ENCODE assay signal across 29 cellular contexts in the genomic region with DNA sequence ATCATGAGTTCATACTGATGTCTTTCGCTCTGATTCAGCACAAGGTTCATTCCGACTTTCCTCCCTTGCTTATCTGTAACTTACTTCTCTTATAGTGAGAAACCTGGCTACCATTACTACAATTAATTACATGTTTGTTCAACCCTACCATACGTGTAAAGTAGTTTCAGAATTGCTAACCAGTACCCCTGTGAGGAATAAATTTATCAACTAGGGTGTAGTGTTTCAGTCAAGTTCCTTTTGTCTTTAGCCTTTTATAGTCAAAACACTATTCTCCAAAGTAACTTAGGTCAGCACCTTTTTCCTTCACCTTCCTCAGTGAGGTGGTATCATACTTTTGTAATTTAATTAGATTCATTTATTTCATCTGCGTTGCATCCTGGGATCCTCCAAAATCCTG.
A peak's percentile ranks its signal among the peaks of the same experiment; 100 is the strongest.
DNase-seq lines count a peak whose midpoint lies in the region; ATAC-seq, FAIRE-seq and TF ChIP-seq lines count a peak whose summit lies in the region.
"Had no signal": no experiment of that assay in that cellular context is flagged by ENCODE, and none has a peak within 500 bp of the region (broad histone marks: within the 10 kb centered on the region; RNA-seq: fewer than 3 reads in every experiment).

No MANE protein-coding gene starts in this region.

- no peaks in the 10 kb centered on the region for H3K4me1 ChIP-seq in CD8-positive, alpha-beta T cell (ENCODE audit: insufficient read depth, low read length)
- no peaks in the 10 kb centered on the region for H3K4me1 ChIP-seq in Karpas-422 (ENCODE audit: low read length)
- H3K4me1 ChIP-seq: BE2C, gastrocnemius medialis, SJCRH30, tibial artery had no signal

- H3K27ac ChIP-seq in CD8-positive, alpha-beta T cell (ENCODE audit: low read depth, low read length), result no peak overlapping the region
- no peak overlapping the region for H3K27ac ChIP-seq in Karpas-422 (ENCODE audit: low read length)
- H3K27ac ChIP-seq: gastrocnemius medialis, hepatocyte, pancreas, SJCRH30, tibial artery had no signal

- ATAC-seq in CD8-positive, alpha-beta T cell, result no peak
- peak; percentile 76 for ATAC-seq in GM18502 (IDR thresholded peaks at IDR 0.05; ENCODE audit: poor library complexity, unreplicated experiment)
- peak; percentile 43 for ATAC-seq in GM21723 (IDR thresholded peaks at IDR 0.05; ENCODE audit: unreplicated experiment)
- ATAC-seq: gastrocnemius medialis, left cardiac atrium, T-cell had no signal

- peaks cover 1% of the 10 kb centered on the region for H3K9me3 Mint-ChIP-seq in CD8-positive, alpha-beta T cell
- H3K9me3 Mint-ChIP-seq: activated T-helper 2 cell treated with anti-CD3 and anti-CD28 coated beads, Interferon-gamma antibody, Interleukin-2, Interleukin-4, amounts not matched to agents 10 μg/mL and 5 μg/mL and 100 μg/mL, durations not matched to agents 14 hours and 24 hours and 36 hours; dendritic cell treated with granulocyte-macrophage colony-stimulating factor and Interleukin-4, amounts not matched to agents 40 ng/mL and 50 ng/mL, for 4 days; T-cell had no signal

- peaks cover 15% of the 10 kb centered on the region for H3K4me1 Mint-ChIP-seq in CD8-positive, alpha-beta T cell (ENCODE audit: low read depth)

- intact Hi-C loops in CD8-positive, alpha-beta T cell (cut with DNase I, micrococcal nuclease), result no loop called here

- H3K27me3 Mint-ChIP-seq in CD8-positive, alpha-beta T cell (ENCODE audit: low read depth), result no peaks in the 10 kb centered on the region
- H3K27me3 Mint-ChIP-seq: activated CD4-positive, alpha-beta memory T cell treated with anti-CD3 and anti-CD28 coated beads for 36 hours; activated naive CD8-positive, alpha-beta T cell; dendritic cell treated with granulocyte-macrophage colony-stimulating factor and Interleukin-4, amounts not matched to agents 40 ng/mL and 50 ng/mL, for 4 days; T-cell had no signal

- H4K20me1 ChIP-seq in Karpas-422 (ENCODE audit: insufficient read depth, low read depth, low read length), result no peaks in the 10 kb centered on the region

- H3K4me3 ChIP-seq in CD8-positive, alpha-beta T cell (ENCODE audit: low read depth, low read length), result no peak overlapping the region
- H3K4me3 ChIP-seq in Karpas-422 (ENCODE audit: low read length), result no peak overlapping the region
- H3K4me3 ChIP-seq: gastrocnemius medialis, hepatocyte, pancreas, SJCRH30, tibial artery had no signal

- TF ChIP-seq POLR2A in H54 (IDR thresholded peaks at IDR 0.05; ENCODE audit: low read depth, low read length), result no peak

- H2AFZ ChIP-seq in Karpas-422 (ENCODE audit: low read length), result no peak overlapping the region
- H2AFZ ChIP-seq: hepatocyte had no signal

- no peak for FAIRE-seq in H54 (lab: Jason Lieb, UNC)
- FAIRE-seq: endometrium, pancreas, RCC 7860, small intestine had no signal

- H3K36me3 ChIP-seq in CD8-positive, alpha-beta T cell (ENCODE audit: insufficient read depth, low read length), result no peaks in the 10 kb centered on the region
- H3K36me3 ChIP-seq in Karpas-422 (ENCODE audit: insufficient read depth, low read length), result no peaks in the 10 kb centered on the region
- H3K36me3 ChIP-seq: BE2C, gastrocnemius medialis, pancreas had no signal

- DNase-seq in CD8-positive, alpha-beta T cell, result no peak
- DNase-seq in NCI-H748 treated with DMSO at 0.1 percent for 48 hours (lab: John Stamatoyannopoulos, UW) (peak; percentile 45), H54 (ENCODE audit: insufficient read length, low spot score) (no peak), Karpas-422 (no peak), RKO (ENCODE audit: low spot score) (no peak)
- DNase-seq: ACHN; activated CD4-positive, alpha-beta memory T cell treated with anti-CD3 and anti-CD28 coated beads for 36 hours; activated CD8-positive, alpha-beta memory T cell treated with anti-CD3 and anti-CD28 coated beads, Interleukin-2, amount 50 U/mL, for 4 hours; aorta; BE2C; central memory CD4-positive, alpha-beta T cell; gastrocnemius medialis; GDM1; left cardiac atrium; mammary epithelial cell; NCI-H187 treated with DMSO at 0.1 percent for 48 hours; pancreas; SJCRH30; small intestine; T-cell; tibial artery had no signal

- H3K9ac ChIP-seq in Karpas-422 (ENCODE audit: low read length), result no peak overlapping the region

- POLR2A ChIA-PET in CD8-positive, alpha-beta T cell (lab: Charles Lee), result no interaction called here

- no peaks in the 10 kb centered on the region for H3K27me3 ChIP-seq in CD8-positive, alpha-beta T cell (ENCODE audit: insufficient read depth, low read length)
- H3K27me3 ChIP-seq in Karpas-422 (ENCODE audit: low read length), result no peaks in the 10 kb centered on the region
- H3K27me3 ChIP-seq: BE2C, gastrocnemius medialis, hepatocyte, pancreas, SJCRH30, tibial artery had no signal

- H3K4me2 ChIP-seq in Karpas-422 (ENCODE audit: low read depth, low read length, poor library complexity, severe bottlenecking), result no peak overlapping the region
- H3K4me2 ChIP-seq: hepatocyte had no signal

- no peaks in the 10 kb centered on the region for H3K9me2 ChIP-seq in Karpas-422 (replicated peaks; ENCODE audit: insufficient read depth, low read length)

- TF ChIP-seq CTCF in CD8-positive, alpha-beta T cell (IDR thresholded peaks at IDR 0.05), result no peak

- H3K27ac Mint-ChIP-seq in CD8-positive, alpha-beta T cell, result peak overlapping the region; percentile 14
- H3K27ac Mint-ChIP-seq: activated CD4-positive, alpha-beta memory T cell treated with anti-CD3 and anti-CD28 coated beads for 36 hours; activated naive CD8-positive, alpha-beta T cell; activated T-helper 2 cell treated with anti-CD3 and anti-CD28 coated beads, Interferon-gamma antibody, Interleukin-2, Interleukin-4, amounts not matched to agents 10 μg/mL and 5 μg/mL and 100 μg/mL, durations not matched to agents 14 hours and 24 hours and 36 hours; dendritic cell treated with granulocyte-macrophage colony-stimulating factor and Interleukin-4, amounts not matched to agents 40 ng/mL and 50 ng/mL, for 4 days had no signal

- H3K4me3 Mint-ChIP-seq in CD8-positive, alpha-beta T cell, result no peak overlapping the region
- H3K4me3 Mint-ChIP-seq: activated CD4-positive, alpha-beta memory T cell treated with anti-CD3 and anti-CD28 coated beads for 36 hours; activated naive CD8-positive, alpha-beta T cell; dendritic cell treated with granulocyte-macrophage colony-stimulating factor and Interleukin-4, amounts not matched to agents 40 ng/mL and 50 ng/mL, for 4 days; T-cell had no signal

- H3K79me2 ChIP-seq in Karpas-422 (ENCODE audit: low read length), result no peaks in the 10 kb centered on the region

- H3K36me3 Mint-ChIP-seq in CD8-positive, alpha-beta T cell, result peaks cover 31% of the 10 kb centered on the region

- no peaks in the 10 kb centered on the region for H3K9me3 ChIP-seq in CD8-positive, alpha-beta T cell (ENCODE audit: low read length)
- H3K9me3 ChIP-seq in Karpas-422 (ENCODE audit: low read length), result no peaks in the 10 kb centered on the region
- H3K9me3 ChIP-seq: BE2C, gastrocnemius medialis, pancreas, tibial artery had no signal

- CTCF ChIA-PET in CD8-positive, alpha-beta T cell (lab: Charles Lee), result no interaction called here
